Comparison of ENCODE assay signal across 4 cellular contexts in the genomic region with DNA sequence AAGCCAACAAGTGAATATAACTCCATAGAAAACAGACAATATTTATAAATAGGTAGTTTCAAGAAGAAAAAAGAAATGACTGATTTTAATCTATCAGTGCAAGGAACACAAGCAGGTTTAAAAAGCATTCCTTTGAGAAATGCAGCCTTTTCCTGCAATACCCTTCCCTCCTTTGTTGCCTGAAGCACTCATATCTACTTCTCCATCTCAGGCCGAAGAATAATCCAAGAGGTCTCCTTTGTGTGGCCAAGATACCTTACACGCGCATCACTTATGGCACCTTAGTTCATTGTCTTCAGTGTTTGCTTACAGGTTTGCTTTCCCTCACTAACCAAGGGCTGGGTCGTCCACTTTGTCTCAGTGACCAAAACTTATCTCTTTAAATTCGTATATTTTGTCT.
"Had no signal": no experiment of that assay in that cellular context is flagged by ENCODE, and none has a peak within 500 bp of the region (broad histone marks: within the 10 kb centered on the region; RNA-seq: fewer than 3 reads in every experiment).

No MANE protein-coding gene starts in this region.

- DNase-seq: GM23248, H9, HCEC 1CT had no signal

- H3K27ac ChIP-seq: GM23248, HL-60 had no signal

- H3K4me3 ChIP-seq: GM23248 had no signal

- H2AFZ ChIP-seq: GM23248 had no signal

- H3K9ac ChIP-seq: GM23248 had no signal
